8 cellular contexts compared by ENCODE assay signal in genomic region chr9:35114921-35115341, GRCh38. TPM values are rescaled to one million over a fixed set of nuclear protein-coding genes. Genes with fewer than 3 reads are reported as not detected.
DNase-seq lines count a peak whose midpoint lies in the region; ATAC-seq and TF ChIP-seq lines count a peak whose summit lies in the region.

No MANE protein-coding gene starts in this region.

- intact Hi-C loops in CD8-positive, alpha-beta T cell (cut with DNase I, micrococcal nuclease): loop anchor here (5.0 to 10.0 kb wide), 8 partner anchors 297 to 1650 kb away; partner anchors contain the start of genes SPAG8 (in 2 of the 2), ENHO (in 1 of the 2), FAM221B (in 1 of the 2) and HINT2 (in 1 of the 2)
- intact Hi-C loops in activated B cell treated with CpG ODN at 0.5 μM for 24 hours (cut with micrococcal nuclease) (loop anchor here (1.0 to 10.0 kb wide), 6 partner anchors 468 to 1640 kb away; partner anchors contain the start of genes CREB3, FAM221B, GALT and MYORG), esophagus squamous epithelium (cut with DNase I) (no loop called here), vagina (cut with DNase I) (loop anchor here (5.0 kb wide), 1 partner anchor 362 kb away; no protein-coding TSS in a partner anchor)

- peak overlapping the region; percentile 64 for H3K27ac ChIP-seq in CD8-positive, alpha-beta T cell (ENCODE audit: low read depth, low read length)
- peak overlapping the region; percentile 87 to 97 (median 94) for H3K27ac ChIP-seq in esophagus squamous epithelium
- H3K27ac ChIP-seq in muscle layer of colon (ENCODE audit: low read depth, low read length): peak overlapping the region; percentile 78
- peak overlapping the region; percentile 95 for H3K27ac ChIP-seq in vagina

- TF ChIP-seq POLR2A in esophagus squamous epithelium (IDR thresholded peaks at IDR 0.05) (peak in 2 of 4 donors; percentile 13 to 40), vagina (IDR thresholded peaks at IDR 0.05) (no peak)

- peaks cover 49% of the 10 kb centered on the region for H3K4me1 ChIP-seq in CD8-positive, alpha-beta T cell (ENCODE audit: insufficient read depth, low read length)
- H3K4me1 ChIP-seq in esophagus squamous epithelium (peaks cover 49 to 65% (median 51%) of the 10 kb centered on the region in 3 donors), muscle layer of colon (ENCODE audit: insufficient read depth, low read length) (peaks cover 51% of the 10 kb centered on the region), vagina (peaks cover 57% of the 10 kb centered on the region)

- 0 to 7% methylated on average over 3 to 5 of the region's 6 CpGs for WGBS in esophagus squamous epithelium, 2 donors

- TF ChIP-seq CTCF in CD8-positive, alpha-beta T cell (IDR thresholded peaks at IDR 0.05): no peak
- TF ChIP-seq CTCF in activated B cell treated with CpG ODN at 0.5 μM for 24 hours (IDR thresholded peaks at IDR 0.05): no peak
- TF ChIP-seq CTCF in esophagus squamous epithelium (IDR thresholded peaks at IDR 0.05): no peak
- no peak for TF ChIP-seq CTCF in vagina (IDR thresholded peaks at IDR 0.05)
- no peak for TF ChIP-seq CTCF in GM13977 (IDR thresholded peaks at IDR 0.05; ENCODE audit: extremely low read depth, insufficient read depth, missing control alignments)

- H3K4me1 Mint-ChIP-seq in CD8-positive, alpha-beta T cell (ENCODE audit: low read depth): peaks cover 59% of the 10 kb centered on the region
- peaks cover 36 to 47% (median 39%) of the 10 kb centered on the region in 3 donors for H3K4me1 Mint-ChIP-seq in IgD-negative memory B cell
- peaks cover 63% of the 10 kb centered on the region for H3K4me1 Mint-ChIP-seq in activated B cell treated with CpG ODN at 0.5 μM for 24 hours

- peak overlapping the region; percentile 94 for H3K27ac Mint-ChIP-seq in CD8-positive, alpha-beta T cell
- H3K27ac Mint-ChIP-seq in IgD-negative memory B cell: peak overlapping the region in 2 of 3 donors; percentile 43 to 95
- H3K27ac Mint-ChIP-seq in activated B cell treated with CpG ODN at 0.5 μM for 24 hours: peak overlapping the region; percentile 94

- DNase-seq in CD8-positive, alpha-beta T cell: peak in 1 of 7 experiments; percentile 41
- DNase-seq in activated B cell treated with CpG ODN at 0.5 μM for 24 hours: peak; percentile 30
- no peak for DNase-seq in esophagus squamous epithelium (lab: John Stamatoyannopoulos, UW)
- no peak for DNase-seq in vagina (ENCODE audit: extremely low spot score in 2 of 2)
- no peak for DNase-seq in GM13977 (ENCODE audit: low spot score)
- no peak for DNase-seq in NCI-H345 (lab: John Stamatoyannopoulos, UW)

- POLR2A ChIA-PET in CD8-positive, alpha-beta T cell (lab: Charles Lee): interaction anchor here (1.2 to 4.2 kb wide), 5 partner anchors 12 to 44 kb away, joined by 4 to 23 read pairs (median 5); partner anchors contain the start of genes FANCG, STOML2 and VCP
- POLR2A ChIA-PET in activated B cell treated with CpG ODN at 0.5 μM for 24 hours (lab: Charles Lee): interaction anchor here (0.5 to 3.9 kb wide), 7 partner anchors 12 to 1298 kb away, joined by 3 to 47 read pairs (median 10); partner anchors contain the start of genes FANCG, PIGO, STOML2 and VCP

- no peaks in the 10 kb centered on the region for H3K27me3 Mint-ChIP-seq in CD8-positive, alpha-beta T cell (ENCODE audit: low read depth)
- H3K27me3 Mint-ChIP-seq in IgD-negative memory B cell (no peaks in the 10 kb centered on the region), activated B cell treated with CpG ODN at 0.5 μM for 24 hours (no peaks in the 10 kb centered on the region)

- H3K27me3 ChIP-seq in CD8-positive, alpha-beta T cell (ENCODE audit: insufficient read depth, low read length): no peaks in the 10 kb centered on the region
- H3K27me3 ChIP-seq in esophagus squamous epithelium (no peaks in the 10 kb centered on the region), muscle layer of colon (ENCODE audit: control insufficient read depth in 1 of 2, insufficient read depth in 2 of 2, low read length in 2 of 2) (no peaks in the 10 kb centered on the region), vagina (no peaks in the 10 kb centered on the region)

- peaks cover 2% of the 10 kb centered on the region for H3K36me3 Mint-ChIP-seq in CD8-positive, alpha-beta T cell
- H3K36me3 Mint-ChIP-seq in IgD-negative memory B cell (no peaks in the 10 kb centered on the region), activated B cell treated with CpG ODN at 0.5 μM for 24 hours (ENCODE audit: low read depth) (no peaks in the 10 kb centered on the region)

- CTCF ChIA-PET in CD8-positive, alpha-beta T cell (lab: Charles Lee): interaction anchor here (1.5 to 3.7 kb wide), 4 partner anchors 8 to 438 kb away, joined by 3 to 37 read pairs (median 12); partner anchors contain the start of gene PIGO
- CTCF ChIA-PET in activated B cell treated with CpG ODN at 0.5 μM for 24 hours (lab: Charles Lee): interaction anchor here (1.0 to 6.8 kb wide), 3 partner anchors 19 to 361 kb away, joined by 3 to 37 read pairs (median 3); partner anchors contain the start of gene PIGO

- H3K9me3 Mint-ChIP-seq in CD8-positive, alpha-beta T cell: no peaks in the 10 kb centered on the region
- H3K9me3 Mint-ChIP-seq in IgD-negative memory B cell (no peaks in the 10 kb centered on the region), activated B cell treated with CpG ODN at 0.5 μM for 24 hours (no peaks in the 10 kb centered on the region)

- H3K4me3 ChIP-seq in CD8-positive, alpha-beta T cell (ENCODE audit: low read depth, low read length): peak overlapping the region; percentile 64
- H3K4me3 ChIP-seq in esophagus squamous epithelium (peak overlapping the region; percentile 46 to 80 (median 63)), muscle layer of colon (ENCODE audit: low read depth in 1 of 2, low read length in 2 of 2) (peak overlapping the region; percentile 51 to 77), vagina (peak overlapping the region; percentile 43 to 51)

- no peak for ATAC-seq in CD8-positive, alpha-beta T cell
- no peak for ATAC-seq in activated B cell treated with CpG ODN at 0.5 μM for 24 hours (ENCODE audit: low read depth)

- H3K9ac ChIP-seq in muscle layer of colon (ENCODE audit: low read length): peak overlapping the region; percentile 60

- no peaks in the 10 kb centered on the region for H3K9me3 ChIP-seq in CD8-positive, alpha-beta T cell (ENCODE audit: low read length)
- H3K9me3 ChIP-seq in esophagus squamous epithelium: no peaks in the 10 kb centered on the region
- no peaks in the 10 kb centered on the region for H3K9me3 ChIP-seq in muscle layer of colon (ENCODE audit: low read length)
- no peaks in the 10 kb centered on the region for H3K9me3 ChIP-seq in vagina

- H3K4me3 Mint-ChIP-seq in CD8-positive, alpha-beta T cell: peak overlapping the region; percentile 94
- H3K4me3 Mint-ChIP-seq in IgD-negative memory B cell: peak overlapping the region; percentile 94 to 99 (median 98)
- peak overlapping the region; percentile 96 for H3K4me3 Mint-ChIP-seq in activated B cell treated with CpG ODN at 0.5 μM for 24 hours

- H3K36me3 ChIP-seq in CD8-positive, alpha-beta T cell (ENCODE audit: insufficient read depth, low read length): no peaks in the 10 kb centered on the region
- H3K36me3 ChIP-seq in esophagus squamous epithelium: no peaks in the 10 kb centered on the region
- H3K36me3 ChIP-seq in muscle layer of colon (ENCODE audit: insufficient read depth, low read length): no peaks in the 10 kb centered on the region
- H3K36me3 ChIP-seq in vagina: no peaks in the 10 kb centered on the region

- in situ Hi-C loops in GM13977 (cut with MboI; ENCODE audit: low pct_unique_long_range_greater_than_20kb, low sequenced_read_pairs, unreplicated experiment): no loop called here

RNA-seq across cellular contexts. Expression of gene ATOSB, which starts 0.7 kb away (rescaled TPM):
- total RNA-seq in CD8-positive, alpha-beta T cell: 1 to 10 TPM; 2.2 to 2.4 TPM
- polyA plus RNA-seq in IgD-negative memory B cell: 3.5 TPM
- total RNA-seq in activated B cell treated with CpG ODN at 0.5 μM for 24 hours: 6.8 and 7.2 TPM in 2 replicates
- 10 to 100 TPM; 24.4 to 57.8 (median 32.7) TPM for total RNA-seq in esophagus squamous epithelium
- total RNA-seq in vagina: 11.5 TPM

RNA-seq across cellular contexts. Expression of gene STOML2, which starts 12.0 kb away (rescaled TPM):
- total RNA-seq in CD8-positive, alpha-beta T cell: 10 to 100 TPM; 30.5 to 31.3 TPM
- 89.9 TPM for polyA plus RNA-seq in IgD-negative memory B cell
- 108 and 113 TPM in 2 replicates for total RNA-seq in activated B cell treated with CpG ODN at 0.5 μM for 24 hours
- 100 to 1,000 TPM in 2 of 4 donors, 10 to 100 TPM in 2; 63.9 to 118 (median 106) TPM for total RNA-seq in esophagus squamous epithelium
- 98.2 TPM for total RNA-seq in vagina

RNA-seq across cellular contexts. Expression of gene PIGO, which starts 18.5 kb away (rescaled TPM):
- 10 to 100 TPM; 15.1 to 16.4 TPM for total RNA-seq in CD8-positive, alpha-beta T cell
- 23.9 TPM for polyA plus RNA-seq in IgD-negative memory B cell
- total RNA-seq in activated B cell treated with CpG ODN at 0.5 μM for 24 hours (30.4 and 34.1 TPM in 2 replicates), esophagus squamous epithelium (10 to 100 TPM; 10.9 to 14.1 (median 12.4) TPM), vagina (13.3 TPM)

RNA-seq across cellular contexts. Expression of gene FANCG, which starts 35.2 kb away (rescaled TPM):
- total RNA-seq in CD8-positive, alpha-beta T cell: 10 to 100 TPM; 15.2 to 19.4 TPM
- polyA plus RNA-seq in IgD-negative memory B cell: 15.9 TPM
- total RNA-seq in activated B cell treated with CpG ODN at 0.5 μM for 24 hours (27.4 and 28.8 TPM in 2 replicates), esophagus squamous epithelium (10 to 100 TPM; 11.6 to 23.4 (median 18.8) TPM), vagina (17.2 TPM)

RNA-seq across cellular contexts. Expression of gene VCP, which starts 42.5 kb away (rescaled TPM):
- total RNA-seq in CD8-positive, alpha-beta T cell: 100 to 1,000 TPM; 219 to 231 TPM
- polyA plus RNA-seq in IgD-negative memory B cell: 200 TPM
- total RNA-seq in activated B cell treated with CpG ODN at 0.5 μM for 24 hours: 274 and 296 TPM in 2 replicates
- 100 to 1,000 TPM; 160 to 254 (median 186) TPM for total RNA-seq in esophagus squamous epithelium
- 130 TPM for total RNA-seq in vagina
